ENCODE assay signal across 1 cellular context in genomic region chr9:128634651-128635262, GRCh38.
TF ChIP-seq lines count a peak whose summit lies in the region.

No MANE protein-coding gene starts in this region.

TF ChIP-seq in IMR-90, 13 proteins besides CTCF, POLR2A, EP300 and RAD21 (continued from another document):
- TF ChIP-seq, protein P1, sequence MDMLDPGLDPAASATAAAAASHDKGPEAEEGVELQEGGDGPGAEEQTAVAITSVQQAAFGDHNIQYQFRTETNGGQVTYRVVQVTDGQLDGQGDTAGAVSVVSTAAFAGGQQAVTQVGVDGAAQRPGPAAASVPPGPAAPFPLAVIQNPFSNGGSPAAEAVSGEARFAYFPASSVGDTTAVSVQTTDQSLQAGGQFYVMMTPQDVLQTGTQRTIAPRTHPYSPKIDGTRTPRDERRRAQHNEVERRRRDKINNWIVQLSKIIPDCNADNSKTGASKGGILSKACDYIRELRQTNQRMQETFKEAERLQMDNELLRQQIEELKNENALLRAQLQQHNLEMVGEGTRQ (IDR thresholded peaks at IDR 0.05; ENCODE audit: low read depth, low read length), result no peak
